Comparison of ENCODE assay signal across 8 cellular contexts in the genomic region with DNA sequence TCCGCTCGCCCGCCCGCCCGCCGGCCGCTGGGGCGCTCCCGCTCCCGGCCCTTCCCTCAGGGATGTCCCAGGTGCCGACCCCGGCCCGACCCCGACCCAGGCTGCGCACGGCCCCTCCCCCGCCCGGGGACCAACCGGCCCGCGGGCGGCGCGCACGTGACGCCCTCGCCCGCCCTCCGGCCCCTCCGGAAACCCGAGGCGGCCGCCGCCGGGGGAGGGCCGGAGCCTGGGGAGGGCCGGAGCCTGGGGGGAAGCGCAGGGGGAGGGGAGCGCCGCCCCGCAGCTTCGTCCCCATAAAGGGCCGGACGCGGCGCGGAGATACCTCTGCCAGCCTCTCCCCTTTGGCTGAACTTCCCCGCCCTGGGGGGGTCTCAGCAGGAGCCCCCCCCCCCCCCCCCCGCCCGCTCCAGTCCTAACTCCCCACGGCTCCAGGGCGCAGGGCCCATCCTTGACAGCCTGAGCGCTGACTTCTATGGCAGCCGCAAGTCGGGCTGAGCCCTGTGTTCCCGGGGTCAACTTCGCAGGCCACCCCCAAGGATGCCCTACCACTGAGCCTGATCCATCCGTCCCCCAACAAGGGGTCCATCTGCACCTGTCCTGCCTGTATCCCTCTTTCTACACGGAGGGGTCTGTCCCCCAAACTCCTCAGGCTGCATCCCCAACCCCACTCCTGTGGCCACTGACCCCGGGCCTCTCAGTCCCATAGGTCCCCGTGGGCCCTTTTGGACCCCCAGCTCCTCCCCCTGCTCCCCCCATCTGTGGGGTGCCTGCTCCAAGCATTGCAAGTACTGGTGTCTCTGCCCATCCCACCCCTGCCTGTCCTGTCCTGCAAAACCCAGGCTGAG. TPM values are rescaled to one million over a fixed set of nuclear protein-coding genes. Genes with fewer than 3 reads are reported as not detected.
DNase-seq lines count a peak whose midpoint lies in the region; ATAC-seq and TF ChIP-seq lines count a peak whose summit lies in the region.

A gene (minus strand): TSS at position 69 of the 845 bp plus-strand sequence. CDS start 174 bp downstream, outside the sequence.

- intact Hi-C loops in CD14-positive monocyte (cut with micrococcal nuclease): no loop called here
- intact Hi-C loops in naive thymus-derived CD4-positive, alpha-beta T cell (cut with micrococcal nuclease): no loop called here

- H3K36me3 ChIP-seq in naive thymus-derived CD4-positive, alpha-beta T cell (ENCODE audit: control insufficient read depth in 2 of 3, insufficient read depth in 3 of 3, low read length in 3 of 3): no peaks in the 10 kb centered on the region

- H3K4me3 ChIP-seq in naive thymus-derived CD4-positive, alpha-beta T cell (ENCODE audit: low read length): no peak within 1 kb of the TSS

- peak within 1 kb of the TSS; percentile 91 for H3K27ac ChIP-seq in RWPE1
- no peak within 1 kb of the TSS for H3K27ac ChIP-seq in naive thymus-derived CD4-positive, alpha-beta T cell (ENCODE audit: low read depth, low read length)

- peaks cover 41 to 61% (median 49%) of the 10 kb centered on the region in 3 donors for H3K27me3 Mint-ChIP-seq in CD14-positive monocyte (ENCODE audit: low read depth in 3 of 3)
- H3K27me3 Mint-ChIP-seq in endothelial cell (ENCODE audit: unreplicated experiment): peaks cover 14% of the 10 kb centered on the region
- H3K27me3 Mint-ChIP-seq in naive thymus-derived CD4-positive, alpha-beta T cell: peaks cover 4 to 29% (median 15%) of the 10 kb centered on the region in 5 donors

- no peak for ATAC-seq in naive thymus-derived CD4-positive, alpha-beta T cell
- no peak for ATAC-seq in GM21723 (IDR thresholded peaks at IDR 0.05; ENCODE audit: unreplicated experiment)

- peak within 1 kb of the TSS; percentile 57 to 85 for H3K4me3 Mint-ChIP-seq in CD14-positive monocyte
- H3K4me3 Mint-ChIP-seq in endothelial cell (ENCODE audit: unreplicated experiment): peak within 1 kb of the TSS; percentile 76
- H3K4me3 Mint-ChIP-seq in naive thymus-derived CD4-positive, alpha-beta T cell: peak within 1 kb of the TSS in 8 of 10 donors; percentile 21 to 80 (median 50)

- peaks cover 0 to 6% (median 4%) of the 10 kb centered on the region in 7 donors for H3K9me3 Mint-ChIP-seq in CD14-positive monocyte
- H3K9me3 Mint-ChIP-seq in endothelial cell (ENCODE audit: unreplicated experiment): no peaks in the 10 kb centered on the region
- no peaks in the 10 kb centered on the region for H3K9me3 Mint-ChIP-seq in naive thymus-derived CD4-positive, alpha-beta T cell

- CTCF ChIA-PET in RWPE1 (lab: Yijun Ruan, JAX): interaction anchor here (0.6 kb wide), 1 partner anchor 179 kb away, joined by 3 read pairs; no protein-coding TSS in a partner anchor
- CTCF ChIA-PET in naive thymus-derived CD4-positive, alpha-beta T cell (lab: Charles Lee): no interaction called here

- H3K36me3 Mint-ChIP-seq in CD14-positive monocyte: no peaks in the 10 kb centered on the region
- H3K36me3 Mint-ChIP-seq in endothelial cell (ENCODE audit: low read depth, unreplicated experiment): peaks cover 5% of the 10 kb centered on the region
- H3K36me3 Mint-ChIP-seq in naive thymus-derived CD4-positive, alpha-beta T cell: peaks cover 0 to 3% (median 0%) of the 10 kb centered on the region in 5 donors

- H3K27me3 ChIP-seq in naive thymus-derived CD4-positive, alpha-beta T cell (ENCODE audit: control insufficient read depth in 2 of 2, insufficient read depth in 2 of 2, low read length in 2 of 2): peaks cover 4% of the 10 kb centered on the region in 2 donors

- no peaks in the 10 kb centered on the region for H3K9me3 ChIP-seq in naive thymus-derived CD4-positive, alpha-beta T cell (ENCODE audit: control insufficient read depth in 2 of 3, low read length in 3 of 3)

- DNase-seq in CD14-positive monocyte (ENCODE audit: low spot score): no peak
- peak; percentile 79 for DNase-seq in GM19240 (ENCODE audit: insufficient read length, low spot score)
- DNase-seq in RWPE1 (ENCODE audit: low spot score): no peak
- DNase-seq in endothelial cell (ENCODE audit: low spot score): no peak
- DNase-seq in naive thymus-derived CD4-positive, alpha-beta T cell: no peak
- no peak for DNase-seq in stimulated activated CD8-positive, alpha-beta memory T cell treated with anti-CD3 and anti-CD28 coated beads, Interleukin-4, amount 100 ng/mL, for 48 hours
- no peak for DNase-seq in NCI-H1436 treated with DMSO at 0.1 percent for 48 hours (lab: John Stamatoyannopoulos, UW)

- peaks cover 10% of the 10 kb centered on the region for H3K4me1 Mint-ChIP-seq in CD14-positive monocyte
- H3K4me1 Mint-ChIP-seq in endothelial cell (ENCODE audit: unreplicated experiment): peaks cover 4% of the 10 kb centered on the region
- peaks cover 0 to 9% (median 6%) of the 10 kb centered on the region in 7 donors for H3K4me1 Mint-ChIP-seq in naive thymus-derived CD4-positive, alpha-beta T cell

- TF ChIP-seq CTCF in CD14-positive monocyte (IDR thresholded peaks at IDR 0.05): no peak
- TF ChIP-seq CTCF in RWPE1 (conservative IDR thresholded peaks at IDR 0.05; ENCODE audit: low read depth): no peak
- no peak for TF ChIP-seq CTCF in endothelial cell (IDR thresholded peaks at IDR 0.05; ENCODE audit: unreplicated experiment)

- H3K4me1 ChIP-seq in naive thymus-derived CD4-positive, alpha-beta T cell (ENCODE audit: control insufficient read depth in 2 of 2, insufficient read depth in 2 of 2, low read length in 2 of 2): peaks cover 0 to 4% of the 10 kb centered on the region in 2 donors

- POLR2A ChIA-PET in RWPE1 (lab: Yijun Ruan, JAX; ENCODE audit: low non-redundant PET): no interaction called here
- POLR2A ChIA-PET in naive thymus-derived CD4-positive, alpha-beta T cell (lab: Charles Lee): interaction anchor here (0.5 to 1.0 kb wide), 2 partner anchors 11 to 401 kb away, joined by 3 read pairs; a partner anchor contains a TSS

- H3K27ac Mint-ChIP-seq in CD14-positive monocyte (no peak within 1 kb of the TSS), endothelial cell (ENCODE audit: unreplicated experiment) (no peak within 1 kb of the TSS)
- peak within 1 kb of the TSS in 1 of 9 donors; percentile 62 for H3K27ac Mint-ChIP-seq in naive thymus-derived CD4-positive, alpha-beta T cell

RNA-seq across cellular contexts. Expression of the gene that starts here (rescaled TPM):
- polyA plus RNA-seq in CD14-positive monocyte: under 1 TPM; 0.06 to 0.13 TPM
- 33.4 TPM for total RNA-seq in endothelial cell (ENCODE audit: unreplicated experiment)
- 1 to 10 TPM; 1.7 to 6.2 (median 2.3) TPM for total RNA-seq in naive thymus-derived CD4-positive, alpha-beta T cell
- polyA plus RNA-seq in naive thymus-derived CD4-positive, alpha-beta T cell: under 1 TPM in 1 of 2 donors, not detected in 1; 0.07 TPM
